1 cellular context compared by ENCODE assay signal in genomic region chr1:40951943-40952743, GRCh38.
TF ChIP-seq lines count a peak whose summit lies in the region.

No MANE protein-coding gene starts in this region.

TF ChIP-seq in HepG2, 621 proteins besides CTCF, POLR2A, EP300 and RAD21 (continued from another document):
- TF ChIP-seq ARID5B (CRISPR knock-in tag; IDR thresholded peaks at IDR 0.05) (0 out of 2 replicates have a peak, but pooled peaks have one; percentile 8), ELF4 (CRISPR knock-in tag; IDR thresholded peaks at IDR 0.05; ENCODE audit: borderline replicate concordance) (no peak), PHF5A (CRISPR knock-in tag; IDR thresholded peaks at IDR 0.05; ENCODE audit: low read depth, unreplicated experiment) (no peak), ZNF232 (CRISPR knock-in tag; IDR thresholded peaks at IDR 0.05; ENCODE audit: borderline replicate concordance) (peak; percentile 17; the same call in 1 of the 2 replicates), KDM3A (CRISPR knock-in tag; IDR thresholded peaks at IDR 0.05; ENCODE audit: low read depth) (no peak), ZNF615 (CRISPR knock-in tag; IDR thresholded peaks at IDR 0.05; ENCODE audit: borderline replicate concordance) (no peak), ZNF563 (CRISPR knock-in tag; IDR thresholded peaks at IDR 0.05) (0 out of 2 replicates have a peak, but pooled peaks have one; percentile 31), MAX (IDR thresholded peaks at IDR 0.05) (peak; percentile 38; the same call in 1 of the 2 replicates), ZFY (CRISPR knock-in tag; IDR thresholded peaks at IDR 0.05) (peak; percentile 36), FOXK2 (IDR thresholded peaks at IDR 0.05) (no peak), BHLHE40 (IDR thresholded peaks at IDR 0.05; ENCODE audit: low read length) (peak; percentile 50; the same call in 1 of the 2 replicates), FIP1L1 (IDR thresholded peaks at IDR 0.05; ENCODE audit: borderline replicate concordance, insufficient read depth, low read depth, low read length) (no peak), ZNF407 (CRISPR knock-in tag; IDR thresholded peaks at IDR 0.05; ENCODE audit: not compliant biosample characterization) (peak; percentile 72), ZNF557 (CRISPR knock-in tag; IDR thresholded peaks at IDR 0.05) (no peak), PATZ1 (CRISPR knock-in tag; IDR thresholded peaks at IDR 0.05) (0 out of 2 replicates have a peak, but pooled peaks have one; percentile 21), RXRA (CRISPR knock-in tag; IDR thresholded peaks at IDR 0.05) (no peak; the same call in 1 of the 2 replicates), CC2D1A (CRISPR knock-in tag; IDR thresholded peaks at IDR 0.05) (no peak), ZNF138 (CRISPR knock-in tag; IDR thresholded peaks at IDR 0.05; ENCODE audit: low read depth) (no peak), HES4 (CRISPR knock-in tag; IDR thresholded peaks at IDR 0.05; ENCODE audit: borderline replicate concordance) (0 out of 2 replicates have a peak, but pooled peaks have one; percentile 50), ZNF574 (CRISPR knock-in tag; IDR thresholded peaks at IDR 0.05) (0 out of 2 replicates have a peak, but pooled peaks have one; percentile 28), ZBTB37 (CRISPR knock-in tag; IDR thresholded peaks at IDR 0.05) (0 out of 2 replicates have a peak, but pooled peaks have one; percentile 33), ZNF792 (CRISPR knock-in tag; IDR thresholded peaks at IDR 0.05) (no peak), ZNF687 (CRISPR knock-in tag; IDR thresholded peaks at IDR 0.05) (peak; percentile 73), ZFX (CRISPR knock-in tag; IDR thresholded peaks at IDR 0.05; ENCODE audit: low read depth) (peak; percentile 42; the same call in 1 of the 2 replicates), RFX1 (IDR thresholded peaks at IDR 0.05) (no peak), ZNF260 (CRISPR knock-in tag; IDR thresholded peaks at IDR 0.05; ENCODE audit: borderline replicate concordance, low read depth) (no peak), ZNF788 (CRISPR knock-in tag; IDR thresholded peaks at IDR 0.05; ENCODE audit: borderline replicate concordance) (0 out of 2 replicates have a peak, but pooled peaks have one; percentile 30), ZNF768 (CRISPR knock-in tag; IDR thresholded peaks at IDR 0.05) (peak; percentile 51; the same call in 1 of the 2 replicates), MAZ (IDR thresholded peaks at IDR 0.05; ENCODE audit: borderline replicate concordance, low read depth, low read length) (0 out of 2 replicates have a peak, but pooled peaks have one; percentile 20), MAZ (CRISPR knock-in tag; IDR thresholded peaks at IDR 0.05; ENCODE audit: low read depth) (peak; percentile 64; the same call in 1 of the 2 replicates)
